ENCODE assay signal across 9 cellular contexts in genomic region chr2:143282684-143283083, GRCh38.
DNase-seq lines count a peak whose midpoint lies in the region; ATAC-seq and TF ChIP-seq lines count a peak whose summit lies in the region.
"Had no signal": no experiment of that assay in that cellular context is flagged by ENCODE, and none has a peak within 500 bp of the region (broad histone marks: within the 10 kb centered on the region; RNA-seq: fewer than 3 reads in every experiment).

No MANE protein-coding gene starts in this region.

- intact Hi-C loops in cardiac septum (cut with DNase I) = no loop called here

- DNase-seq in cardiac muscle cell (ENCODE audit: low read depth in 1 of 2, low spot score in 1 of 2) = no peak
- DNase-seq in cardiac septum (ENCODE audit: low spot score) = no peak
- peak; percentile 27 for DNase-seq in endothelial cell (ENCODE audit: low spot score)
- peak; percentile 60 for DNase-seq in stimulated activated CD8-positive, alpha-beta memory T cell treated with anti-CD3 and anti-CD28 coated beads, Interleukin-4, amount 100 ng/mL, for 48 hours

- H3K9me3 ChIP-seq in cardiac muscle cell (ENCODE audit: low read depth) = no peaks in the 10 kb centered on the region
- no peaks in the 10 kb centered on the region for H3K9me3 ChIP-seq in OCI-LY3 (ENCODE audit: insufficient read depth, low read length)

- H3K36me3 Mint-ChIP-seq in endothelial cell (ENCODE audit: low read depth, unreplicated experiment) = no peaks in the 10 kb centered on the region

- H3K27ac Mint-ChIP-seq in endothelial cell (ENCODE audit: unreplicated experiment) = no peak overlapping the region

- H3K27me3 Mint-ChIP-seq in endothelial cell (ENCODE audit: unreplicated experiment) = no peaks in the 10 kb centered on the region

- H3K4me2 ChIP-seq in OCI-LY3 (ENCODE audit: low read length) = no peak overlapping the region

- no peaks in the 10 kb centered on the region for H3K79me2 ChIP-seq in OCI-LY3 (ENCODE audit: low read length)

- H3K4me1 ChIP-seq in cardiac muscle cell (ENCODE audit: low read depth) (no peaks in the 10 kb centered on the region), OCI-LY3 (ENCODE audit: low read length) (no peaks in the 10 kb centered on the region)

- H4K20me1 ChIP-seq in OCI-LY3 (ENCODE audit: insufficient read depth, low read length) = 0 out of 2 replicates have a peak, but pooled peaks cover 3% of the 10 kb centered on the region

- H3K9me3 Mint-ChIP-seq in endothelial cell (ENCODE audit: unreplicated experiment) = no peaks in the 10 kb centered on the region

- H3K4me3 ChIP-seq in cardiac muscle cell (no peak overlapping the region), OCI-LY3 (ENCODE audit: low read length) (no peak overlapping the region)
- H3K4me3 ChIP-seq: skin epidermis had no signal

- TF ChIP-seq CTCF in cardiac muscle cell (IDR thresholded peaks at IDR 0.05; ENCODE audit: low read depth, low read length) (peak; percentile 26), OCI-LY3 (IDR thresholded peaks at IDR 0.05; ENCODE audit: low read depth, low read length) (peak; percentile 55), endothelial cell (IDR thresholded peaks at IDR 0.05; ENCODE audit: unreplicated experiment) (peak; percentile 66)

- H2AFZ ChIP-seq in OCI-LY3 (ENCODE audit: low read depth, low read length) = no peak overlapping the region

- ATAC-seq in HG02840 (IDR thresholded peaks at IDR 0.05; ENCODE audit: low FRiP score, unreplicated experiment) (no peak), GM18520 (IDR thresholded peaks at IDR 0.05; ENCODE audit: unreplicated experiment) (no peak), GM18517 (IDR thresholded peaks at IDR 0.05; ENCODE audit: unreplicated experiment) (no peak)

- H3K27me3 ChIP-seq in cardiac muscle cell (no peaks in the 10 kb centered on the region), OCI-LY3 (ENCODE audit: low read depth, low read length) (no peaks in the 10 kb centered on the region)

- H3K36me3 ChIP-seq in cardiac muscle cell (no peaks in the 10 kb centered on the region), OCI-LY3 (replicated peaks; ENCODE audit: low read depth, low read length) (no peaks in the 10 kb centered on the region)

- no peak overlapping the region for H3K9ac ChIP-seq in OCI-LY3 (ENCODE audit: low read length)

- H3K27ac ChIP-seq in cardiac muscle cell (no peak overlapping the region), OCI-LY3 (ENCODE audit: low read length) (no peak overlapping the region)
- H3K27ac ChIP-seq: skin epidermis had no signal

- no peak overlapping the region for H3K4me3 Mint-ChIP-seq in endothelial cell (ENCODE audit: unreplicated experiment)

- no peaks in the 10 kb centered on the region for H3K4me1 Mint-ChIP-seq in endothelial cell (ENCODE audit: unreplicated experiment)

Comparison
In these comparisons a context has a peak if more than half of its experiments do, and no peak if none do; other contexts are left out.
1. DNase-seq: peak in endothelial cell (single experiment) and stimulated activated CD8-positive, alpha-beta memory T cell treated with anti-CD3 and anti-CD28 coated beads, Interleukin-4, amount 100 ng/mL, for 48 hours (single experiment); none in cardiac muscle cell (0 of 2) and cardiac septum (single experiment).
2. Peak in every context shown above with its lines, with median percentiles within 50 percentile points of each other: CTCF ChIP-seq.